In genomic region chr10:13787015-13787421, GRCh38 we compare ENCODE assay signal across 8 cellular contexts.
DNase-seq lines count a peak whose midpoint lies in the region; ATAC-seq and TF ChIP-seq lines count a peak whose summit lies in the region.

No MANE protein-coding gene starts in this region.

- H2BK5ac ChIP-seq in neuronal stem cell (ENCODE audit: low read length), result no peak overlapping the region

- no peak overlapping the region for H4K8ac ChIP-seq in neuronal stem cell (ENCODE audit: low read depth, low read length)

- no peak overlapping the region for H3K18ac ChIP-seq in neuronal stem cell (ENCODE audit: low read length)

- H3K9me3 ChIP-seq in skeletal muscle satellite cell (replicated peaks; ENCODE audit: low read length), result no peaks in the 10 kb centered on the region
- H3K9me3 ChIP-seq in neuronal stem cell (replicated peaks in 1 of 2; ENCODE audit: control insufficient read depth in 2 of 2, insufficient read depth in 1 of 2, low read depth in 1 of 2, low read length in 2 of 2), result no peaks in the 10 kb centered on the region
- H3K9me3 ChIP-seq in WERI-Rb-1 (ENCODE audit: severe bottlenecking), result no peaks in the 10 kb centered on the region

- H3K79me1 ChIP-seq in neuronal stem cell (ENCODE audit: low read depth, low read length), result no peaks in the 10 kb centered on the region

- H3K36me3 ChIP-seq in skeletal muscle satellite cell (ENCODE audit: insufficient read depth, low read length), result peaks cover 2% of the 10 kb centered on the region
- H3K36me3 ChIP-seq in neuronal stem cell (replicated peaks in 1 of 2; ENCODE audit: control insufficient read depth in 2 of 2, insufficient read depth in 2 of 2, low read length in 2 of 2), result peaks cover 9 to 59% of the 10 kb centered on the region in 2 donors
- no peaks in the 10 kb centered on the region for H3K36me3 ChIP-seq in WERI-Rb-1

- H2AK5ac ChIP-seq in neuronal stem cell (ENCODE audit: low read depth, low read length), result no peak overlapping the region

- H3K9ac ChIP-seq in skeletal muscle satellite cell (ENCODE audit: low read depth, low read length) (peak overlapping the region; percentile 40), neuronal stem cell (ENCODE audit: low read depth, low read length, poor library complexity) (no peak overlapping the region)

- H3K4me3 ChIP-seq in skeletal muscle satellite cell (ENCODE audit: low read length) (no peak overlapping the region), neuronal stem cell (ENCODE audit: low read length in 2 of 2) (no peak overlapping the region), WERI-Rb-1 (ENCODE audit: low read depth, low read length) (no peak overlapping the region)

- no peak overlapping the region for H4K91ac ChIP-seq in neuronal stem cell (ENCODE audit: low read depth, low read length, poor library complexity)

- DNase-seq in activated CD4-positive, alpha-beta T cell treated with anti-CD3 and anti-CD28 coated beads for 24 hours (ENCODE audit: low read depth in 2 of 2), result peak; percentile 45 to 46
- DNase-seq in dermis blood vessel endothelial cell (peak; percentile 97), neuronal stem cell (ENCODE audit: low spot score) (no peak), WERI-Rb-1 (no peak), DMS79 treated with DMSO at 0.1 percent for 48 hours (lab: John Stamatoyannopoulos, UW) (no peak)

- TF ChIP-seq CTCF in WERI-Rb-1 (IDR thresholded peaks at IDR 0.05; ENCODE audit: low read depth, low read length), result no peak

- H3K27ac ChIP-seq in neuronal stem cell (replicated peaks; ENCODE audit: low read length), result no peak overlapping the region
- H3K27ac ChIP-seq in WERI-Rb-1, result no peak overlapping the region

- H3K14ac ChIP-seq in neuronal stem cell (ENCODE audit: low read length), result no peak overlapping the region

- peak; percentile 80 for ATAC-seq in GM18870 (IDR thresholded peaks at IDR 0.05; ENCODE audit: unreplicated experiment)
- peak; percentile 65 for ATAC-seq in HG03039 (IDR thresholded peaks at IDR 0.05; ENCODE audit: unreplicated experiment)

- peaks cover 29% of the 10 kb centered on the region for H3K4me1 ChIP-seq in skeletal muscle satellite cell (ENCODE audit: control insufficient read depth, insufficient read depth, low read length)
- H3K4me1 ChIP-seq in neuronal stem cell (ENCODE audit: control insufficient read depth in 2 of 2, insufficient read depth in 1 of 2, low read depth in 1 of 2, low read length in 2 of 2), result peaks cover 5 to 27% of the 10 kb centered on the region in 2 donors

- H2AFZ ChIP-seq in neuronal stem cell (ENCODE audit: low read length), result no peak overlapping the region

- no peak overlapping the region for H3K23ac ChIP-seq in neuronal stem cell (ENCODE audit: low read depth, low read length, poor library complexity)

- H3K27me3 ChIP-seq in skeletal muscle satellite cell (ENCODE audit: control insufficient read depth, insufficient read depth, low read length), result no peaks in the 10 kb centered on the region
- H3K27me3 ChIP-seq in neuronal stem cell (ENCODE audit: control insufficient read depth in 3 of 3, insufficient read depth in 3 of 3, low read depth in 1 of 3, low read length in 3 of 3), result no peaks in the 10 kb centered on the region
- no peaks in the 10 kb centered on the region for H3K27me3 ChIP-seq in WERI-Rb-1 (ENCODE audit: insufficient read depth, low read depth, severe bottlenecking)

- no peak overlapping the region for H2BK15ac ChIP-seq in neuronal stem cell (ENCODE audit: low read length)

- WGBS in neuronal stem cell (ENCODE audit: extremely low coverage in 2 of 2, insufficient read length in 2 of 2, insufficient replicate concordance in 1 of 2), 2 donors, result no CpG with 5 or more reads among the region's 11 CpGs

- no peak overlapping the region for H3K4ac ChIP-seq in neuronal stem cell (ENCODE audit: low read length)

- no peak overlapping the region for H2BK12ac ChIP-seq in neuronal stem cell (ENCODE audit: low read length)

- H2BK120ac ChIP-seq in neuronal stem cell (ENCODE audit: low read depth, low read length), result no peak overlapping the region

- H3K4me2 ChIP-seq in skeletal muscle satellite cell (ENCODE audit: low read length) (no peak overlapping the region), neuronal stem cell (ENCODE audit: insufficient read depth, low read length, poor library complexity, severe bottlenecking) (no peak overlapping the region)

Comparison
In these comparisons a context has a peak if more than half of its experiments do, and no peak if none do; other contexts are left out.
1. DNase-seq: peak in activated CD4-positive, alpha-beta T cell treated with anti-CD3 and anti-CD28 coated beads for 24 hours (2 of 2) and dermis blood vessel endothelial cell (single experiment); none in neuronal stem cell (single experiment), WERI-Rb-1 (single experiment) and DMS79 treated with DMSO at 0.1 percent for 48 hours (single experiment).